ENCODE assay signal across 15 cellular contexts in genomic region chr18:59219672-59220163, GRCh38. TPM values are rescaled to one million over a fixed set of nuclear protein-coding genes. Genes with fewer than 3 reads are reported as not detected.
DNase-seq lines count a peak whose midpoint lies in the region; ATAC-seq and TF ChIP-seq lines count a peak whose summit lies in the region.
"Had no signal": no experiment of that assay in that cellular context is flagged by ENCODE, and none has a peak within 500 bp of the region (broad histone marks: within the 10 kb centered on the region; RNA-seq: fewer than 3 reads in every experiment).

GRP (plus strand) TSS chr18:59220158; CDS start chr18:59220266, 108 bp downstream.

- peaks cover 6% of the 10 kb centered on the region for H3K9me3 Mint-ChIP-seq in glutamatergic neuron (ENCODE audit: unreplicated experiment)

- H3K36me3 ChIP-seq in rectal smooth muscle tissue (ENCODE audit: control insufficient read depth, insufficient read depth, low read length): no peaks in the 10 kb centered on the region

- TF ChIP-seq CTCF in glutamatergic neuron (IDR thresholded peaks at IDR 0.05; ENCODE audit: partially characterized antibody, unreplicated experiment): no peak
- TF ChIP-seq CTCF in GM20000 (IDR thresholded peaks at IDR 0.05; ENCODE audit: extremely low read depth, missing control alignments): no peak

- peak; percentile 59 for DNase-seq in DMS153 treated with DMSO at 0.1 percent for 48 hours (lab: John Stamatoyannopoulos, UW; ENCODE audit: unreplicated experiment)
- no peak for DNase-seq in DMS153 (lab: John Stamatoyannopoulos, UW)
- DNase-seq in NCI-H345 (lab: John Stamatoyannopoulos, UW): peak; percentile 73
- DNase-seq in glutamatergic neuron: peak; percentile 36
- no peak for DNase-seq in GM20000 (ENCODE audit: low spot score)
- DNase-seq in NOMO-1 treated with DMSO at 0.1 percent for 48 hours (lab: John Stamatoyannopoulos, UW; ENCODE audit: unreplicated experiment): no peak
- DNase-seq: activated CD4-positive, alpha-beta T cell treated with anti-CD3 and anti-CD28 coated beads for 4 hours; activated gamma-delta T cell; MV-4-11 had no signal

- H3K36me3 Mint-ChIP-seq in glutamatergic neuron (ENCODE audit: unreplicated experiment): peaks cover 6% of the 10 kb centered on the region

- no peak within 1 kb of the TSS for H3K9ac ChIP-seq in rectal smooth muscle tissue (ENCODE audit: low read length)

- H3K27ac Mint-ChIP-seq in glutamatergic neuron (ENCODE audit: unreplicated experiment): no peak within 1 kb of the TSS

- H3K4me1 Mint-ChIP-seq in glutamatergic neuron (ENCODE audit: low read depth, unreplicated experiment): no peaks in the 10 kb centered on the region

- peak within 1 kb of the TSS; percentile 92 for H3K4me3 Mint-ChIP-seq in glutamatergic neuron (ENCODE audit: unreplicated experiment)

- H3K27ac ChIP-seq in rectal smooth muscle tissue (ENCODE audit: low read depth, low read length): no peak within 1 kb of the TSS

- no peak for ATAC-seq in HG03442 (IDR thresholded peaks at IDR 0.05; ENCODE audit: unreplicated experiment)
- ATAC-seq: HCT116 had no signal

- peaks cover 24% of the 10 kb centered on the region for H3K27me3 ChIP-seq in rectal smooth muscle tissue (ENCODE audit: control insufficient read depth, insufficient read depth, low read length)

- peaks cover 30% of the 10 kb centered on the region for H3K27me3 Mint-ChIP-seq in glutamatergic neuron (ENCODE audit: unreplicated experiment)

- H3K4me3 ChIP-seq in rectal smooth muscle tissue (ENCODE audit: low read length): peak within 1 kb of the TSS; percentile 27

- no peaks in the 10 kb centered on the region for H3K4me1 ChIP-seq in rectal smooth muscle tissue (ENCODE audit: control insufficient read depth, insufficient read depth, low read length)

RNA-seq across cellular contexts. Expression of gene GRP, which starts in this region (rescaled TPM):
- not detected for total RNA-seq in glutamatergic neuron (ENCODE audit: unreplicated experiment)
- total RNA-seq: A172, myocyte, RPMI7951 had no signal

Comparison
In these comparisons a context has a peak if more than half of its experiments do, and no peak if none do; other contexts are left out.
1. DNase-seq: peak in DMS153 treated with DMSO at 0.1 percent for 48 hours (single experiment) and NCI-H345 (single experiment); none in DMS153 (single experiment), GM20000 (single experiment) and NOMO-1 treated with DMSO at 0.1 percent for 48 hours (single experiment).
2. Peak in DNase-seq in glutamatergic neuron; RNA of the gene not detected or under 1 TPM.